ENCODE assay signal across 22 cellular contexts in genomic region chr3:10932596-10932995, GRCh38. TPM values are rescaled to one million over a fixed set of nuclear protein-coding genes. Genes with fewer than 3 reads are reported as not detected.
DNase-seq lines count a peak whose midpoint lies in the region; ATAC-seq and TF ChIP-seq lines count a peak whose summit lies in the region.
"Had no signal": no experiment of that assay in that cellular context is flagged by ENCODE, and none has a peak within 500 bp of the region (broad histone marks: within the 10 kb centered on the region; RNA-seq: fewer than 3 reads in every experiment).

No MANE protein-coding gene starts in this region.

- H3K27me3 Mint-ChIP-seq in neural progenitor cell (ENCODE audit: insufficient read depth, low read depth) = peaks cover 9% of the 10 kb centered on the region
- H3K27me3 Mint-ChIP-seq: IgD-negative memory B cell had no signal

- TF ChIP-seq CTCF in mammary epithelial cell (conservative IDR thresholded peaks at IDR 0.05 in 1 of 2, IDR thresholded peaks at IDR 0.05 in 1 of 2; ENCODE audit: extremely low read depth in 1 of 2, insufficient read depth in 1 of 2, low read depth in 1 of 2, low read length in 2 of 2) (no peak), lower lobe of right lung (IDR thresholded peaks at IDR 0.05) (no peak), upper lobe of right lung (IDR thresholded peaks at IDR 0.05) (no peak), neural progenitor cell (IDR thresholded peaks at IDR 0.05) (no peak)

- H3K27ac ChIP-seq in mammary epithelial cell (ENCODE audit: insufficient read depth, low read depth, low read length) (peak overlapping the region; percentile 75), lower lobe of right lung (no peak overlapping the region), upper lobe of right lung (no peak overlapping the region), neural progenitor cell (no peak overlapping the region)
- H3K27ac ChIP-seq: 22Rv1 had no signal

- H3K9me3 Mint-ChIP-seq in neural progenitor cell = no peaks in the 10 kb centered on the region
- H3K9me3 Mint-ChIP-seq: IgD-negative memory B cell had no signal

- no peak for ATAC-seq in lower lobe of right lung
- no peak for ATAC-seq in upper lobe of right lung
- no peak for ATAC-seq in GM18498 (IDR thresholded peaks at IDR 0.05; ENCODE audit: unreplicated experiment)
- ATAC-seq: HCT116 had no signal

- H2AFZ ChIP-seq in mammary epithelial cell (ENCODE audit: low read depth, low read length) (no peak overlapping the region), neural progenitor cell (replicated peaks) (no peak overlapping the region)

- H3F3A ChIP-seq in neural progenitor cell (ENCODE audit: low read depth) = no peaks in the 10 kb centered on the region

- H3K36me3 Mint-ChIP-seq in neural progenitor cell = no peaks in the 10 kb centered on the region
- H3K36me3 Mint-ChIP-seq: IgD-negative memory B cell had no signal

- H3K36me3 ChIP-seq in mammary epithelial cell (ENCODE audit: insufficient read depth, low read length) = no peaks in the 10 kb centered on the region
- H3K36me3 ChIP-seq in lower lobe of right lung = no peaks in the 10 kb centered on the region
- no peaks in the 10 kb centered on the region for H3K36me3 ChIP-seq in upper lobe of right lung
- no peaks in the 10 kb centered on the region for H3K36me3 ChIP-seq in neural progenitor cell

- H3K4me3 ChIP-seq in mammary epithelial cell (replicated peaks in 1 of 3; ENCODE audit: insufficient read depth in 1 of 3, low read depth in 2 of 3, low read length in 3 of 3) (no peak overlapping the region), lower lobe of right lung (no peak overlapping the region), upper lobe of right lung (no peak overlapping the region), neural progenitor cell (no peak overlapping the region)

- WGBS in mammary epithelial cell (ENCODE audit: low coverage, missing lambda C conversion rate) = 83% methylated on average over 6 of the region's 7 CpGs

- H3K79me2 ChIP-seq in mammary epithelial cell (ENCODE audit: insufficient read depth, low read length) (no peaks in the 10 kb centered on the region), neural progenitor cell (ENCODE audit: low read depth) (no peaks in the 10 kb centered on the region)

- H4K20me1 ChIP-seq in mammary epithelial cell (ENCODE audit: insufficient read depth, low read length) (no peaks in the 10 kb centered on the region), neural progenitor cell (ENCODE audit: low read depth) (no peaks in the 10 kb centered on the region)

- H3K27ac Mint-ChIP-seq in neural progenitor cell = no peak overlapping the region
- H3K27ac Mint-ChIP-seq: IgD-negative memory B cell had no signal

- no TSS peak for BruUV-seq in mammary epithelial cell (replicated peaks; lab: Mats Ljungman, UMichigan)

- no peak overlapping the region for H3K4me3 Mint-ChIP-seq in neural progenitor cell
- H3K4me3 Mint-ChIP-seq: IgD-negative memory B cell had no signal

- CTCF ChIA-PET in mammary epithelial cell (lab: Charles Lee; ENCODE audit: low non-redundant PET) = no interaction called here

- H3K4me1 Mint-ChIP-seq in neural progenitor cell = peaks cover 21% of the 10 kb centered on the region
- H3K4me1 Mint-ChIP-seq: IgD-negative memory B cell had no signal

- in situ Hi-C loops in mammary epithelial cell (cut with MboI; ENCODE audit: low sequenced_read_pairs in 2 of 2) = loop anchor here in 1 of 2 donors (25.0 kb wide), 1 partner anchor 405 kb away; no protein-coding TSS in a partner anchor

- H3K9me3 ChIP-seq in mammary epithelial cell (replicated peaks; ENCODE audit: insufficient read depth, low read length) = no peaks in the 10 kb centered on the region
- no peaks in the 10 kb centered on the region for H3K9me3 ChIP-seq in lower lobe of right lung
- no peaks in the 10 kb centered on the region for H3K9me3 ChIP-seq in upper lobe of right lung
- H3K9me3 ChIP-seq in neural progenitor cell (ENCODE audit: low read depth) = no peaks in the 10 kb centered on the region

- H3K4me1 ChIP-seq in mammary epithelial cell (ENCODE audit: insufficient read depth, low read length) (peaks cover 35% of the 10 kb centered on the region), lower lobe of right lung (no peaks in the 10 kb centered on the region), upper lobe of right lung (no peaks in the 10 kb centered on the region), neural progenitor cell (peaks cover 8% of the 10 kb centered on the region)

- intact Hi-C loops in mammary epithelial cell (cut with micrococcal nuclease) (no loop called here), lower lobe of right lung (cut with DNase I) (no loop called here), upper lobe of right lung (cut with DNase I) (no loop called here)

- dilution Hi-C loops in mammary epithelial cell (cut with HindIII; ENCODE audit: low sequenced_read_pairs) = no loop called here

- H3K27me3 ChIP-seq in mammary epithelial cell (ENCODE audit: insufficient read depth, low read length) (no peaks in the 10 kb centered on the region), lower lobe of right lung (ENCODE audit: low read depth) (peaks cover 8% of the 10 kb centered on the region), upper lobe of right lung (no peaks in the 10 kb centered on the region), neural progenitor cell (no peaks in the 10 kb centered on the region)

- H3K4me2 ChIP-seq in mammary epithelial cell (ENCODE audit: insufficient read depth, low read depth, low read length) = no peak overlapping the region
- H3K4me2 ChIP-seq in neural progenitor cell = no peak overlapping the region

- H3K9ac ChIP-seq in mammary epithelial cell (ENCODE audit: insufficient read depth, low read length) = no peak overlapping the region
- no peak overlapping the region for H3K9ac ChIP-seq in neural progenitor cell

- peak; percentile 22 for DNase-seq in activated effector memory CD4-positive, alpha-beta T cell treated with anti-CD3 and anti-CD28 coated beads, Interleukin-2, amount 50 U/mL, for 16 hours
- no peak for DNase-seq in activated effector memory CD4-positive, alpha-beta T cell treated with Interleukin-2 at 50 U/mL for 16 hours
- no peak for DNase-seq in mammary epithelial cell
- peak; percentile 3 for DNase-seq in lower lobe of right lung
- DNase-seq in upper lobe of right lung = peak; percentile 10
- no peak for DNase-seq in neural progenitor cell (ENCODE audit: low spot score)
- no peak for DNase-seq in NCI-H1092 (lab: John Stamatoyannopoulos, UW)
- DNase-seq: AML-193, C1 segment of cervical spinal cord, DMS53, GDM1, MV-4-11, NCI-H1417, NCI-H1694 treated with DMSO at 0.1 percent for 48 hours, NCI-H446, NCI-H526, Right ventricle myocardium superior had no signal

RNA-seq across cellular contexts. Expression of gene SLC6A1, which starts 60.0 kb away (rescaled TPM):
- total RNA-seq in mammary epithelial cell (under 1 TPM in 1 of 2 donors, not detected in 1; under 0.01 TPM), lower lobe of right lung (1.8 TPM), upper lobe of right lung (0.84 TPM), neural progenitor cell (ENCODE audit: low replicate concordance) (0.52 and 0.77 TPM in 2 replicates)
- not detected for polyA plus RNA-seq in mammary epithelial cell
- not detected for polyA minus RNA-seq in mammary epithelial cell
- total RNA-seq: OCI-LY7 had no signal
- polyA plus RNA-seq: IgD-negative memory B cell had no signal

Comparison
In these comparisons a context has a peak if more than half of its experiments do, and no peak if none do; other contexts are left out.
1. DNase-seq: peak in activated effector memory CD4-positive, alpha-beta T cell treated with anti-CD3 and anti-CD28 coated beads, Interleukin-2, amount 50 U/mL, for 16 hours (single experiment), lower lobe of right lung (single experiment) and upper lobe of right lung (single experiment); none in activated effector memory CD4-positive, alpha-beta T cell treated with Interleukin-2 at 50 U/mL for 16 hours (single experiment), mammary epithelial cell (single experiment), neural progenitor cell (single experiment) and NCI-H1092 (single experiment).